Comparison of ENCODE assay signal across 1 cellular context in genomic region chr2:39227628-39228412, GRCh38.
A peak's percentile ranks its signal among the peaks of the same experiment; 100 is the strongest.
TF ChIP-seq lines count a peak whose summit lies in the region.

No MANE protein-coding gene starts in this region.

TF ChIP-seq in HepG2, 621 proteins besides CTCF, POLR2A, EP300 and RAD21 (continued from another document and continues in another):
- TF ChIP-seq MTA1 (CRISPR knock-in tag; IDR thresholded peaks at IDR 0.05; ENCODE audit: borderline replicate concordance) (no peak), ZBTB21 (CRISPR knock-in tag; IDR thresholded peaks at IDR 0.05) (no peak), MZF1 (CRISPR knock-in tag; IDR thresholded peaks at IDR 0.05; ENCODE audit: borderline replicate concordance) (no peak), ZNF235 (CRISPR knock-in tag; IDR thresholded peaks at IDR 0.05; ENCODE audit: borderline replicate concordance) (no peak), IRF2 (CRISPR knock-in tag; IDR thresholded peaks at IDR 0.05) (peak; percentile 73), CSRNP2 (CRISPR knock-in tag; conservative IDR thresholded peaks at IDR 0.05; ENCODE audit: low read depth) (no peak), ZNF646 (CRISPR knock-in tag; IDR thresholded peaks at IDR 0.05) (peak; percentile 73; the same call in 1 of the 2 replicates), RBM39 (IDR thresholded peaks at IDR 0.05; ENCODE audit: low read depth, low read length, poor library complexity, severe bottlenecking) (no peak), SIN3A (IDR thresholded peaks at IDR 0.05; ENCODE audit: borderline replicate concordance, low read depth, low read length) (peak; percentile 6; the same call in 1 of the 2 replicates), STAG1 (CRISPR knock-in tag; IDR thresholded peaks at IDR 0.05) (peak; percentile 90), ZNF263 (CRISPR knock-in tag; IDR thresholded peaks at IDR 0.05) (no peak), LCORL (IDR thresholded peaks at IDR 0.05) (no peak), LCORL (CRISPR knock-in tag; IDR thresholded peaks at IDR 0.05) (peak; percentile 37; the same call in 1 of the 2 replicates), ZIK1 (CRISPR knock-in tag; IDR thresholded peaks at IDR 0.05; ENCODE audit: borderline replicate concordance, low read depth) (no peak), ZNF33B (CRISPR knock-in tag; IDR thresholded peaks at IDR 0.05) (no peak), CSRNP1 (CRISPR knock-in tag; IDR thresholded peaks at IDR 0.05) (0 out of 2 replicates have a peak, but pooled peaks have one; percentile 21), ZNF737 (CRISPR knock-in tag; IDR thresholded peaks at IDR 0.05; ENCODE audit: borderline replicate concordance) (no peak), ZMAT3 (CRISPR knock-in tag; conservative IDR thresholded peaks at IDR 0.05) (0 out of 2 replicates have a peak, but pooled peaks have one; percentile 31), TERF1 (CRISPR knock-in tag; IDR thresholded peaks at IDR 0.05) (no peak), ZSCAN5A (CRISPR knock-in tag; IDR thresholded peaks at IDR 0.05; ENCODE audit: borderline replicate concordance) (no peak), DDIT3 (CRISPR knock-in tag; IDR thresholded peaks at IDR 0.05) (no peak), SP140L (CRISPR knock-in tag; IDR thresholded peaks at IDR 0.05; ENCODE audit: borderline replicate concordance) (peak; percentile 45; the same call in 1 of the 2 replicates), ZFY (CRISPR knock-in tag; IDR thresholded peaks at IDR 0.05) (0 out of 2 replicates have a peak, but pooled peaks have one; percentile 32), ZNF207 (IDR thresholded peaks at IDR 0.05; ENCODE audit: borderline replicate concordance) (no peak), KLF11 (CRISPR knock-in tag; IDR thresholded peaks at IDR 0.05) (no peak), KDM2A (CRISPR knock-in tag; IDR thresholded peaks at IDR 0.05; ENCODE audit: borderline replicate concordance, low read depth) (peak; percentile 77), SRSF4 (IDR thresholded peaks at IDR 0.05; ENCODE audit: low read depth, low read length, poor library complexity, severe bottlenecking) (no peak), ZNF572 (CRISPR knock-in tag; IDR thresholded peaks at IDR 0.05) (no peak), CEBPB (IDR thresholded peaks at IDR 0.05; ENCODE audit: borderline replicate concordance, low read depth, low read length) (no peak), HOXA5 (CRISPR knock-in tag; IDR thresholded peaks at IDR 0.05) (no peak), ZNF691 (CRISPR knock-in tag; IDR thresholded peaks at IDR 0.05; ENCODE audit: borderline replicate concordance, low read depth) (no peak), SNAPC5 (CRISPR knock-in tag; IDR thresholded peaks at IDR 0.05; ENCODE audit: borderline replicate concordance) (peak; percentile 59; the same call in 1 of the 2 replicates), NPAS2 (CRISPR knock-in tag; IDR thresholded peaks at IDR 0.05; ENCODE audit: borderline replicate concordance) (no peak), THRA (CRISPR knock-in tag; IDR thresholded peaks at IDR 0.05; ENCODE audit: borderline replicate concordance) (peak; percentile 0; the same call in 1 of the 2 replicates), NCOA1 (CRISPR knock-in tag; IDR thresholded peaks at IDR 0.05) (no peak), NR2F6 (IDR thresholded peaks at IDR 0.05) (0 out of 2 replicates have a peak, but pooled peaks have one; percentile 12), NR2F6 (CRISPR knock-in tag; IDR thresholded peaks at IDR 0.05) (no peak), MLXIP (CRISPR knock-in tag; IDR thresholded peaks at IDR 0.05; ENCODE audit: borderline replicate concordance) (no peak), DRAP1 (CRISPR knock-in tag; IDR thresholded peaks at IDR 0.05) (peak; percentile 56; the same call in 1 of the 2 replicates), RFXANK (CRISPR knock-in tag; IDR thresholded peaks at IDR 0.05) (0 out of 2 replicates have a peak, but pooled peaks have one; percentile 79), ZNF44 (CRISPR knock-in tag; IDR thresholded peaks at IDR 0.05) (no peak), ZBTB7A (CRISPR knock-in tag; IDR thresholded peaks at IDR 0.05) (no peak), NR2F2 (IDR thresholded peaks at IDR 0.05; ENCODE audit: borderline replicate concordance, low read depth) (no peak)
